Comparison of ENCODE assay signal across 12 cellular contexts in genomic region chr6:31204751-31205145, GRCh38. TPM values are rescaled to one million over a fixed set of nuclear protein-coding genes. Genes with fewer than 3 reads are reported as not detected.
DNase-seq lines count a peak whose midpoint lies in the region; FAIRE-seq and TF ChIP-seq lines count a peak whose summit lies in the region.
"Had no signal": no experiment of that assay in that cellular context is flagged by ENCODE, and none has a peak within 500 bp of the region (broad histone marks: within the 10 kb centered on the region; RNA-seq: fewer than 3 reads in every experiment).

No MANE protein-coding gene starts in this region.

- peak overlapping the region; percentile 72 for H3K4me2 ChIP-seq in OCI-LY1 (ENCODE audit: low read length)

- no peak for FAIRE-seq in small intestine (lab: Jason Lieb, UNC)

- H3K4me1 ChIP-seq in OCI-LY1 (ENCODE audit: insufficient read depth, low read length, severe bottlenecking) (peaks cover 52% of the 10 kb centered on the region), small intestine (ENCODE audit: control insufficient read depth in 2 of 2, insufficient read depth in 1 of 2, low read depth in 1 of 2, low read length in 1 of 2) (peaks cover 9 to 24% of the 10 kb centered on the region in 2 donors)
- H3K4me1 ChIP-seq in effector memory CD4-positive, alpha-beta T cell (ENCODE audit: control insufficient read depth, insufficient read depth, low read length, poor library complexity, severe bottlenecking), result peaks cover 31% of the 10 kb centered on the region

- H4K20me1 ChIP-seq in OCI-LY1 (ENCODE audit: insufficient read depth, low read length), result no peaks in the 10 kb centered on the region

- H3K36me3 ChIP-seq in OCI-LY1 (ENCODE audit: insufficient read depth, low read length), result peaks cover 28% of the 10 kb centered on the region
- peaks cover 3% of the 10 kb centered on the region for H3K36me3 ChIP-seq in effector memory CD4-positive, alpha-beta T cell (ENCODE audit: control insufficient read depth, insufficient read depth, low read length)
- H3K36me3 ChIP-seq in small intestine (ENCODE audit: control insufficient read depth in 2 of 2, insufficient read depth in 2 of 2, low read length in 2 of 2), result no peaks in the 10 kb centered on the region
- H3K36me3 ChIP-seq: cardiac muscle cell, sigmoid colon had no signal

- no peak overlapping the region for H2AFZ ChIP-seq in OCI-LY1 (ENCODE audit: low read length)

- DNase-seq in NCI-H2029 (lab: John Stamatoyannopoulos, UW) (peak; percentile 51), NCI-H2029 treated with DMSO at 0.1 percent for 48 hours (lab: John Stamatoyannopoulos, UW) (no peak), small intestine (no peak), H4 (ENCODE audit: low spot score) (no peak), T-helper 9 cell (no peak)
- DNase-seq in effector memory CD4-positive, alpha-beta T cell, result no peak
- no peak for DNase-seq in activated CD8-positive, alpha-beta memory T cell treated with anti-CD3 and anti-CD28 coated beads, Interleukin-2, amount 50 U/mL, for 4 hours
- DNase-seq: NCI-H1436, sigmoid colon, testis had no signal

- H3K9ac ChIP-seq in OCI-LY1 (ENCODE audit: low read length), result peak overlapping the region; percentile 62; the same call in 1 of the 2 replicates

- H3F3A ChIP-seq in OCI-LY1 (ENCODE audit: insufficient read depth, low read length), result peaks cover 10% of the 10 kb centered on the region

- H3K27me3 ChIP-seq in OCI-LY1 (ENCODE audit: insufficient read depth, low read length), result no peaks in the 10 kb centered on the region
- H3K27me3 ChIP-seq in effector memory CD4-positive, alpha-beta T cell (replicated peaks; ENCODE audit: control insufficient read depth, insufficient read depth, low read length, poor library complexity, severe bottlenecking), result no peaks in the 10 kb centered on the region
- H3K27me3 ChIP-seq in small intestine (ENCODE audit: control insufficient read depth in 2 of 2, insufficient read depth in 2 of 2, low read length in 2 of 2), result no peaks in the 10 kb centered on the region
- H3K27me3 ChIP-seq: cardiac muscle cell, sigmoid colon, testis had no signal

- H3K4me3 ChIP-seq in OCI-LY1 (ENCODE audit: low read depth, low read length, poor library complexity, severe bottlenecking) (peak overlapping the region; percentile 51), small intestine (ENCODE audit: low read depth in 1 of 2, low read length in 2 of 2) (no peak overlapping the region)
- no peak overlapping the region for H3K4me3 ChIP-seq in effector memory CD4-positive, alpha-beta T cell (ENCODE audit: insufficient read depth, low read depth, low read length, poor library complexity, severe bottlenecking)
- H3K4me3 ChIP-seq: cardiac muscle cell had no signal

- peaks cover 7% of the 10 kb centered on the region for H3K79me2 ChIP-seq in OCI-LY1 (ENCODE audit: insufficient read depth, low read length)

- no peaks in the 10 kb centered on the region for H3K9me2 ChIP-seq in OCI-LY1 (ENCODE audit: low read depth, low read length)

- 81 to 86% (median 83%) methylated on average over 4 of the region's 4 CpGs for WGBS in small intestine, 3 donors

- H3K27ac ChIP-seq in OCI-LY1 (ENCODE audit: low read depth, low read length, poor library complexity, severe bottlenecking), result peak overlapping the region; percentile 98
- peak overlapping the region; percentile 76 for H3K27ac ChIP-seq in effector memory CD4-positive, alpha-beta T cell (ENCODE audit: insufficient read depth, low read length, poor library complexity, severe bottlenecking)
- peak overlapping the region; percentile 94 to 98 for H3K27ac ChIP-seq in small intestine (ENCODE audit: low read depth in 1 of 2, low read length in 1 of 2)
- H3K27ac ChIP-seq: cardiac muscle cell had no signal

- TF ChIP-seq CTCF in OCI-LY1 (IDR thresholded peaks at IDR 0.05; ENCODE audit: low read length), result no peak

- H3K9me3 ChIP-seq in OCI-LY1 (ENCODE audit: low read length) (peaks cover 7% of the 10 kb centered on the region), small intestine (ENCODE audit: control insufficient read depth, low read depth) (no peaks in the 10 kb centered on the region)
- H3K9me3 ChIP-seq in effector memory CD4-positive, alpha-beta T cell (ENCODE audit: control insufficient read depth, low read length), result no peaks in the 10 kb centered on the region
- H3K9me3 ChIP-seq: testis had no signal

RNA-seq across cellular contexts. Expression of gene POU5F1, which starts 34.3 kb away (rescaled TPM):
- polyA plus RNA-seq in small intestine, result 10 to 100 TPM in 2 of 3 donors, 1 to 10 TPM in 1; 8.7 to 32.0 (median 28.1) TPM
- not detected in 2 replicates for total RNA-seq in H4 (2014; rRNA removed; shearing (Covaris generic))
- polyA plus RNA-seq: cardiac muscle cell had no signal

RNA-seq across cellular contexts. Expression of gene TCF19, which starts 46.4 kb away (rescaled TPM):
- 10 to 100 TPM in 1 of 3 donors, 1 to 10 TPM in 2; 1.8 to 12.8 (median 2.2) TPM for polyA plus RNA-seq in small intestine
- total RNA-seq in H4 (2014; rRNA removed; shearing (Covaris generic)), result 14.7 and 18.8 TPM in 2 replicates

RNA-seq across cellular contexts. Expression of gene CCHCR1, which starts 47.1 kb away (rescaled TPM):
- 10 to 100 TPM; 13.2 to 29.0 (median 15.0) TPM for polyA plus RNA-seq in small intestine
- 12.6 and 12.7 TPM in 2 replicates for total RNA-seq in H4 (2014; rRNA removed; shearing (Covaris generic))
